ENCODE assay signal across 9 cellular contexts in the genomic region with DNA sequence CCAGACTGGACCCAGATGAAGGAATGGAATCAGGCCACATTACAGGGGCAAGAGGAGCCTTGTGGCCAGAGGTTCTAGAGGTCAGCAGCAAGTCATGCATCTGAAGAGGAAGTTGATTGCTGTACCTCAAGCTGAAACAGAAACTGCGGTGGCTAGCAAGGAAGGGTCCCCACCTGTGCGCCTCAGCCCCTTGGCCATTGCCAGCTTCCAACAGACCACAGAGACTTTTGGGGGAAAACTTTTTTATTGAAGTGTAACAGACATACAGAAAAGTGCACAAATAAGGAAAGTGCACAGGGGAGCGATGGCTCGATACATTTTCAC. TPM values are rescaled to one million over a fixed set of nuclear protein-coding genes. Genes with fewer than 3 reads are reported as not detected.
A peak's percentile ranks its signal among the peaks of the same experiment; 100 is the strongest.
DNase-seq lines count a peak whose midpoint lies in the region; ATAC-seq and TF ChIP-seq lines count a peak whose summit lies in the region.
"Had no signal": no experiment of that assay in that cellular context is flagged by ENCODE, and none has a peak within 500 bp of the region (broad histone marks: within the 10 kb centered on the region; RNA-seq: fewer than 3 reads in every experiment).

No MANE protein-coding gene starts in this region.

- no peak overlapping the region for H3K27ac ChIP-seq in prostate gland

- peak overlapping the region; percentile 91 for H3K27ac Mint-ChIP-seq in stimulated activated memory B cell treated with anti-CD40 and anti-IgM and Interleukin-4, amounts not matched to agents 10 μg/mL and 1 μg/mL and 100 μg/mL, for 72 hours

- H3K27me3 Mint-ChIP-seq in stimulated activated memory B cell treated with anti-CD40 and anti-IgM and Interleukin-4, amounts not matched to agents 10 μg/mL and 1 μg/mL and 100 μg/mL, for 72 hours, result no peaks in the 10 kb centered on the region

- TF ChIP-seq POLR2A in NB4 (IDR thresholded peaks at IDR 0.05; ENCODE audit: extremely low read depth, insufficient read length) (no peak), prostate gland (IDR thresholded peaks at IDR 0.05) (no peak)

- no peaks in the 10 kb centered on the region for H3K4me1 ChIP-seq in prostate gland (replicated peaks)

- WGBS in prostate gland, result 91% methylated on average over 4 of the region's 4 CpGs

- peak; percentile 91 for ATAC-seq in GM19043 (IDR thresholded peaks at IDR 0.05; ENCODE audit: low read depth, unreplicated experiment)
- ATAC-seq in HG02852 (IDR thresholded peaks at IDR 0.05; ENCODE audit: unreplicated experiment), result peak; percentile 86
- peak; percentile 93 for ATAC-seq in stimulated activated memory B cell treated with anti-CD40 and anti-IgM and Interleukin-4, amounts not matched to agents 10 μg/mL and 1 μg/mL and 100 μg/mL, for 72 hours
- ATAC-seq in esophagus mucosa, result no peak
- ATAC-seq: HCT116 had no signal

- H3K36me3 ChIP-seq in prostate gland, result no peaks in the 10 kb centered on the region

- peaks cover 3% of the 10 kb centered on the region for H3K9me3 Mint-ChIP-seq in stimulated activated memory B cell treated with anti-CD40 and anti-IgM and Interleukin-4, amounts not matched to agents 10 μg/mL and 1 μg/mL and 100 μg/mL, for 72 hours

- intact Hi-C loops in prostate gland (cut with DNase I), result no loop called here

- TF ChIP-seq CTCF in NB4 (IDR thresholded peaks at IDR 0.05; ENCODE audit: low read depth, low read length) (no peak), prostate gland (IDR thresholded peaks at IDR 0.05) (no peak)

- H3K36me3 Mint-ChIP-seq in stimulated activated memory B cell treated with anti-CD40 and anti-IgM and Interleukin-4, amounts not matched to agents 10 μg/mL and 1 μg/mL and 100 μg/mL, for 72 hours, result no peaks in the 10 kb centered on the region

- peak overlapping the region; percentile 72 for H3K4me3 Mint-ChIP-seq in stimulated activated memory B cell treated with anti-CD40 and anti-IgM and Interleukin-4, amounts not matched to agents 10 μg/mL and 1 μg/mL and 100 μg/mL, for 72 hours

- H3K4me3 ChIP-seq in NB4 (ENCODE audit: low read depth, low read length), result peak overlapping the region; percentile 43
- no peak overlapping the region for H3K4me3 ChIP-seq in prostate gland

- peaks cover 52% of the 10 kb centered on the region for H3K4me1 Mint-ChIP-seq in stimulated activated memory B cell treated with anti-CD40 and anti-IgM and Interleukin-4, amounts not matched to agents 10 μg/mL and 1 μg/mL and 100 μg/mL, for 72 hours

- peak; percentile 86 for DNase-seq in NB4 (ENCODE audit: low read depth)
- no peak for DNase-seq in prostate gland (ENCODE audit: low spot score)
- no peak for DNase-seq in activated T-cell treated with anti-CD3 and anti-CD28 coated beads, Interleukin-2, amount 50 U/mL, for 48 hours
- DNase-seq: midbrain had no signal

- no peaks in the 10 kb centered on the region for H3K27me3 ChIP-seq in prostate gland (replicated peaks; ENCODE audit: insufficient read depth)

- no peaks in the 10 kb centered on the region for H3K9me3 ChIP-seq in prostate gland

RNA-seq across cellular contexts. Expression of gene SLC9A8, which starts 26.8 kb away (rescaled TPM):
- total RNA-seq in prostate gland (10 to 100 TPM; 13.5 to 26.4 TPM), esophagus mucosa (12.0 TPM)
